ENCODE assay signal across 24 cellular contexts in genomic region chr13:100559886-100560285, GRCh38.
"Had no signal": no experiment of that assay in that cellular context is flagged by ENCODE, and none has a peak within 500 bp of the region (broad histone marks: within the 10 kb centered on the region; RNA-seq: fewer than 3 reads in every experiment).

No MANE protein-coding gene starts in this region.

- H3K9ac ChIP-seq: neural progenitor cell had no signal

- DNase-seq: activated CD4-positive, alpha-beta T cell treated with anti-CD3 and anti-CD28 coated beads for 1 hour; activated CD4-positive, alpha-beta T cell treated with anti-CD3 and anti-CD28 coated beads, Interleukin-2, amount 50 U/mL, for 1 hour; activated CD8-positive, alpha-beta T cell treated with anti-CD3 and anti-CD28 coated beads for 36 hours; activated naive CD4-positive, alpha-beta T cell; activated T-cell treated with anti-CD3 and anti-CD28 coated beads for 4 hours; activated T-cell treated with anti-CD3 and anti-CD28 coated beads, Interleukin-2, amount 50 U/mL, for 72 hours; aorta; body of pancreas; cortex of kidney; glutamatergic neuron; left ventricle myocardium inferior; mesendoderm; natural killer cell; occipital lobe; right cardiac atrium; spleen; stimulated activated naive CD4-positive, alpha-beta T cell; SW 1271; T1000; WERI-Rb-1 had no signal

- H3K4me1 ChIP-seq: left ventricle myocardium inferior, neural progenitor cell, spleen had no signal

- H3K9me3 ChIP-seq: body of pancreas, spleen had no signal

- H3K27ac ChIP-seq: body of pancreas, left ventricle myocardium inferior, neural progenitor cell, WERI-Rb-1 had no signal

- H3K36me3 ChIP-seq: left ventricle myocardium inferior, neural progenitor cell, WERI-Rb-1 had no signal

- H3K27me3 ChIP-seq: body of pancreas, neural progenitor cell, spleen had no signal

- H3K4me3 ChIP-seq: body of pancreas, left ventricle myocardium inferior, lung, neural progenitor cell, spleen had no signal

- H2AFZ ChIP-seq: neural progenitor cell had no signal

- ATAC-seq: activated CD8-positive, alpha-beta T cell treated with anti-CD3 and anti-CD28 coated beads for 36 hours; activated naive CD4-positive, alpha-beta T cell treated with anti-CD3 and anti-CD28 coated beads, Interleukin-2, amount 50 U/mL, for 72 hours; activated T-cell treated with anti-CD3 and anti-CD28 coated beads, Interleukin-2, amount 50 U/mL, for 72 hours; esophagus mucosa; natural killer cell had no signal

- H3K4me2 ChIP-seq: neural progenitor cell had no signal
